Comparison of ENCODE assay signal across 1 cellular context in the genomic region with DNA sequence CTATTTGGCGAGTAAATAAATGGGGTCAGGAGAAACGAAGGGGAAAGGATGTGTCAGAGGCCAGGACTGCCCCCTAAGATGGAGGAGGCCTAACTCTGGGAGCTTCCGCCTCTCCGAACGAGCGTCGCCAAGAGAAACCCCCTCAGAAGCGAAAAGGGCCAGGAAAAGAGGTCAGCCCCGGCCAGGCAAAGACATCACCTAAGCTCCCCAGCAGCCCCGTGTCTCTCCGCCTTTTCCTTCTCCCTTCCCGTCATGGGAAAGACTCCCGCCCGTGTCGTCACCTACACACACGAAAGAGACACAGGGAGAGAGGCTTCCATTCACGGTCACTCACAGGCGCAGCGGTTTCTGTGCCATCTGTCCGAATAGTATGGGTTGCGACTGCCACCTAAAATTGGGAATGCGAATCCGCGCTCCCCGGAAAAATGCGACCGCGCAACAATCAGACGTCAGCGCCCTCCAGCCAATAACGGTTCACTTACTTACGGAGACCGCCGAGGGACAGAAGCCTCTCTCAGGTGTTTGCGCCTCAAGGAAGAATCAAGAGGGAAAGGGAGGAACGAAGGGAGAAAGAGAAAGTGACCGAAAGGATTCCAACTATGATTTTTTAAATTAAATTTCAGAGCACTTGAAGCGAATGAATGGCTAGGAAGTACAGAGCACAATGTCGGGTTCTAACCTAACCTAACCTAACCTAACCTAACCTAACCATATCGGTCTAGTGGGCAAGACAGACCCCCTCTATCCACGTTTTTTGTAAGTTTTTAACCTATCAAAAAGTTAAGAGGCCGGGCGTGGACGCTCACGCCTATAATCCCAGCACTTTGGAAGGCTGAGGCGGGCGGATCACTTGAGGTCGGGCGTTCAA.
A peak's percentile ranks its signal among the peaks of the same experiment; 100 is the strongest.
TF ChIP-seq lines count a peak whose summit lies in the region.

Gene CWF19L1, minus strand, starts transcription at position 402 of the 868 bp plus-strand sequence. Its CDS starts 45 bp downstream, at position 357.

TF ChIP-seq in K562, 482 proteins besides CTCF, POLR2A, EP300 and RAD21 (continued from another document and continues in another):
- TF ChIP-seq SP2 (IDR thresholded peaks at IDR 0.05; ENCODE audit: extremely low read depth, low read depth, low read length, poor library complexity, severe bottlenecking) (no peak), FOXJ3 (CRISPR knock-in tag; IDR thresholded peaks at IDR 0.05) (no peak), LEF1 (IDR thresholded peaks at IDR 0.05) (0 out of 2 replicates have a peak, but pooled peaks have one; percentile 43), ZNF12 (CRISPR knock-in tag; IDR thresholded peaks at IDR 0.05) (no peak), ZNF589 (CRISPR knock-in tag; IDR thresholded peaks at IDR 0.05; ENCODE audit: low read depth) (no peak), HLTF (IDR thresholded peaks at IDR 0.05) (no peak), SIX5 (IDR thresholded peaks at IDR 0.05; ENCODE audit: borderline replicate concordance in 1 of 2, insufficient read depth in 1 of 2, low read depth in 1 of 2, low read length in 2 of 2) (peak in 1 of 2 experiments; percentile 40; a peak in 1 of 4 replicates), POLR2B (IDR thresholded peaks at IDR 0.05; ENCODE audit: low read depth, partially characterized antibody) (peak; percentile 62), POU5F1 (IDR thresholded peaks at IDR 0.05; ENCODE audit: borderline replicate concordance, low read depth, low read length, partially characterized antibody) (peak; percentile 86), ZFP1 (CRISPR knock-in tag; IDR thresholded peaks at IDR 0.05) (no peak), ZNF134 (CRISPR knock-in tag; conservative IDR thresholded peaks at IDR 0.05) (no peak), GTF2F1 (IDR thresholded peaks at IDR 0.05; ENCODE audit: low read depth, low read length) (no peak), EZH2 (IDR thresholded peaks at IDR 0.05; ENCODE audit: borderline replicate concordance, low read depth, low read length) (no peak), RBM25 (IDR thresholded peaks at IDR 0.05; ENCODE audit: low read depth, low read length, severe bottlenecking) (no peak), PTBP1 (IDR thresholded peaks at IDR 0.05; ENCODE audit: low read depth, low read length) (no peak), SNIP1 (IDR thresholded peaks at IDR 0.05; ENCODE audit: low read depth) (no peak), EHMT2 (IDR thresholded peaks at IDR 0.05) (no peak), ZNF79 (CRISPR knock-in tag; IDR thresholded peaks at IDR 0.05; ENCODE audit: low read depth) (no peak), IRF9 (tag; IDR thresholded peaks at IDR 0.05) (no peak), PKNOX1 (IDR thresholded peaks at IDR 0.05) (no peak), RBFOX2 (IDR thresholded peaks at IDR 0.05; ENCODE audit: low read depth, low read length) (peak; percentile 61; the same call in 1 of the 2 replicates), NONO (IDR thresholded peaks at IDR 0.05; ENCODE audit: low read depth in 2 of 2, low read length in 1 of 2) (no peak), MBD1 (CRISPR knock-in tag; IDR thresholded peaks at IDR 0.05) (no peak), STAG1 (CRISPR knock-in tag; IDR thresholded peaks at IDR 0.05; ENCODE audit: borderline replicate concordance) (no peak), ETV1 (tag; conservative IDR thresholded peaks at IDR 0.05; ENCODE audit: low read depth) (no peak), STAT5B (CRISPR knock-in tag; IDR thresholded peaks at IDR 0.05) (no peak), CTCFL (IDR thresholded peaks at IDR 0.05; ENCODE audit: borderline replicate concordance, insufficient read depth, low read depth, low read length, poor library complexity, severe bottlenecking) (no peak), BCOR (IDR thresholded peaks at IDR 0.05) (no peak), BCL6 (CRISPR knock-in tag; IDR thresholded peaks at IDR 0.05) (no peak), GTF2A2 (tag; IDR thresholded peaks at IDR 0.05) (no peak), NCOA4 (IDR thresholded peaks at IDR 0.05; ENCODE audit: partially characterized antibody) (no peak), ZFP30 (CRISPR knock-in tag; IDR thresholded peaks at IDR 0.05; ENCODE audit: borderline replicate concordance) (no peak), HDAC8 (tag; IDR thresholded peaks at IDR 0.05) (no peak), NCOA2 (IDR thresholded peaks at IDR 0.05; ENCODE audit: partially characterized antibody in 2 of 2) (no peak), U2AF1 (optimal IDR thresholded peaks at IDR 0.05; ENCODE audit: low read depth, low read length) (no peak), LARP7 (IDR thresholded peaks at IDR 0.05) (no peak), ZNF408 (CRISPR knock-in tag; IDR thresholded peaks at IDR 0.05; ENCODE audit: low read depth) (no peak), DIDO1 (tag; IDR thresholded peaks at IDR 0.05; ENCODE audit: low read depth) (peak; percentile 87), TRIM24 (IDR thresholded peaks at IDR 0.05) (no peak), ZFX (CRISPR knock-in tag; IDR thresholded peaks at IDR 0.05) (peak; percentile 44; the same call in 1 of the 2 replicates), HEY1 (CRISPR knock-in tag; IDR thresholded peaks at IDR 0.05; ENCODE audit: borderline replicate concordance) (no peak), SMARCA5 (IDR thresholded peaks at IDR 0.05) (no peak), WHSC1 (IDR thresholded peaks at IDR 0.05; ENCODE audit: low read length) (no peak), BRD9 (IDR thresholded peaks at IDR 0.05; ENCODE audit: low read depth, partially characterized antibody) (peak; percentile 27)
- TF ChIP-seq, protein P1, sequence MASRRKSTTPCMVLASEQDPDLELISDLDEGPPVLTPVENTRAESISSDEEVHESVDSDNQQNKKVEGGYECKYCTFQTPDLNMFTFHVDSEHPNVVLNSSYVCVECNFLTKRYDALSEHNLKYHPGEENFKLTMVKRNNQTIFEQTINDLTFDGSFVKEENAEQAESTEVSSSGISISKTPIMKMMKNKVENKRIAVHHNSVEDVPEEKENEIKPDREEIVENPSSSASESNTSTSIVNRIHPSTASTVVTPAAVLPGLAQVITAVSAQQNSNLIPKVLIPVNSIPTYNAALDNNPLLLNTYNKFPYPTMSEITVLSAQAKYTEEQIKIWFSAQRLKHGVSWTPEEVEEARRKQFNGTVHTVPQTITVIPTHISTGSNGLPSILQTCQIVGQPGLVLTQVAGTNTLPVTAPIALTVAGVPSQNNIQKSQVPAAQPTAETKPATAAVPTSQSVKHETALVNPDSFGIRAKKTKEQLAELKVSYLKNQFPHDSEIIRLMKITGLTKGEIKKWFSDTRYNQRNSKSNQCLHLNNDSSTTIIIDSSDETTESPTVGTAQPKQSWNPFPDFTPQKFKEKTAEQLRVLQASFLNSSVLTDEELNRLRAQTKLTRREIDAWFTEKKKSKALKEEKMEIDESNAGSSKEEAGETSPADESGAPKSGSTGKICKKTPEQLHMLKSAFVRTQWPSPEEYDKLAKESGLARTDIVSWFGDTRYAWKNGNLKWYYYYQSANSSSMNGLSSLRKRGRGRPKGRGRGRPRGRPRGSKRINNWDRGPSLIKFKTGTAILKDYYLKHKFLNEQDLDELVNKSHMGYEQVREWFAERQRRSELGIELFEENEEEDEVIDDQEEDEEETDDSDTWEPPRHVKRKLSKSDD (conservative IDR thresholded peaks at IDR 0.05; ENCODE audit: low read length): no peak
- TF ChIP-seq, protein P2, sequence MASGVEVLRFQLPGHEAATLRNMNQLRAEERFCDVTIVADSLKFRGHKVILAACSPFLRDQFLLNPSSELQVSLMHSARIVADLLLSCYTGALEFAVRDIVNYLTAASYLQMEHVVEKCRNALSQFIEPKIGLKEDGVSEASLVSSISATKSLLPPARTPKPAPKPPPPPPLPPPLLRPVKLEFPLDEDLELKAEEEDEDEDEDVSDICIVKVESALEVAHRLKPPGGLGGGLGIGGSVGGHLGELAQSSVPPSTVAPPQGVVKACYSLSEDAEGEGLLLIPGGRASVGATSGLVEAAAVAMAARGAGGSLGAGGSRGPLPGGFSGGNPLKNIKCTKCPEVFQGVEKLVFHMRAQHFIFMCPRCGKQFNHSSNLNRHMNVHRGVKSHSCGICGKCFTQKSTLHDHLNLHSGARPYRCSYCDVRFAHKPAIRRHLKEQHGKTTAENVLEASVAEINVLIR (CRISPR knock-in tag; IDR thresholded peaks at IDR 0.05): peak; percentile 92
- TF ChIP-seq, protein P3, sequence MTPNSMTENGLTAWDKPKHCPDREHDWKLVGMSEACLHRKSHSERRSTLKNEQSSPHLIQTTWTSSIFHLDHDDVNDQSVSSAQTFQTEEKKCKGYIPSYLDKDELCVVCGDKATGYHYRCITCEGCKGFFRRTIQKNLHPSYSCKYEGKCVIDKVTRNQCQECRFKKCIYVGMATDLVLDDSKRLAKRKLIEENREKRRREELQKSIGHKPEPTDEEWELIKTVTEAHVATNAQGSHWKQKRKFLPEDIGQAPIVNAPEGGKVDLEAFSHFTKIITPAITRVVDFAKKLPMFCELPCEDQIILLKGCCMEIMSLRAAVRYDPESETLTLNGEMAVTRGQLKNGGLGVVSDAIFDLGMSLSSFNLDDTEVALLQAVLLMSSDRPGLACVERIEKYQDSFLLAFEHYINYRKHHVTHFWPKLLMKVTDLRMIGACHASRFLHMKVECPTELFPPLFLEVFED (CRISPR knock-in tag; conservative IDR thresholded peaks at IDR 0.05): no peak
- TF ChIP-seq, protein P4, sequence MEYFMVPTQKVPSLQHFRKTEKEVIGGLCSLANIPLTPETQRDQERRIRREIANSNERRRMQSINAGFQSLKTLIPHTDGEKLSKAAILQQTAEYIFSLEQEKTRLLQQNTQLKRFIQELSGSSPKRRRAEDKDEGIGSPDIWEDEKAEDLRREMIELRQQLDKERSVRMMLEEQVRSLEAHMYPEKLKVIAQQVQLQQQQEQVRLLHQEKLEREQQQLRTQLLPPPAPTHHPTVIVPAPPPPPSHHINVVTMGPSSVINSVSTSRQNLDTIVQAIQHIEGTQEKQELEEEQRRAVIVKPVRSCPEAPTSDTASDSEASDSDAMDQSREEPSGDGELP (CRISPR knock-in tag; IDR thresholded peaks at IDR 0.05; ENCODE audit: borderline replicate concordance): peak; percentile 71; the same call in 1 of the 2 replicates
- TF ChIP-seq, protein P5, sequence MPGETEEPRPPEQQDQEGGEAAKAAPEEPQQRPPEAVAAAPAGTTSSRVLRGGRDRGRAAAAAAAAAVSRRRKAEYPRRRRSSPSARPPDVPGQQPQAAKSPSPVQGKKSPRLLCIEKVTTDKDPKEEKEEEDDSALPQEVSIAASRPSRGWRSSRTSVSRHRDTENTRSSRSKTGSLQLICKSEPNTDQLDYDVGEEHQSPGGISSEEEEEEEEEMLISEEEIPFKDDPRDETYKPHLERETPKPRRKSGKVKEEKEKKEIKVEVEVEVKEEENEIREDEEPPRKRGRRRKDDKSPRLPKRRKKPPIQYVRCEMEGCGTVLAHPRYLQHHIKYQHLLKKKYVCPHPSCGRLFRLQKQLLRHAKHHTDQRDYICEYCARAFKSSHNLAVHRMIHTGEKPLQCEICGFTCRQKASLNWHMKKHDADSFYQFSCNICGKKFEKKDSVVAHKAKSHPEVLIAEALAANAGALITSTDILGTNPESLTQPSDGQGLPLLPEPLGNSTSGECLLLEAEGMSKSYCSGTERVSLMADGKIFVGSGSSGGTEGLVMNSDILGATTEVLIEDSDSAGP (CRISPR knock-in tag; IDR thresholded peaks at IDR 0.05): no peak
- TF ChIP-seq, protein P6, sequence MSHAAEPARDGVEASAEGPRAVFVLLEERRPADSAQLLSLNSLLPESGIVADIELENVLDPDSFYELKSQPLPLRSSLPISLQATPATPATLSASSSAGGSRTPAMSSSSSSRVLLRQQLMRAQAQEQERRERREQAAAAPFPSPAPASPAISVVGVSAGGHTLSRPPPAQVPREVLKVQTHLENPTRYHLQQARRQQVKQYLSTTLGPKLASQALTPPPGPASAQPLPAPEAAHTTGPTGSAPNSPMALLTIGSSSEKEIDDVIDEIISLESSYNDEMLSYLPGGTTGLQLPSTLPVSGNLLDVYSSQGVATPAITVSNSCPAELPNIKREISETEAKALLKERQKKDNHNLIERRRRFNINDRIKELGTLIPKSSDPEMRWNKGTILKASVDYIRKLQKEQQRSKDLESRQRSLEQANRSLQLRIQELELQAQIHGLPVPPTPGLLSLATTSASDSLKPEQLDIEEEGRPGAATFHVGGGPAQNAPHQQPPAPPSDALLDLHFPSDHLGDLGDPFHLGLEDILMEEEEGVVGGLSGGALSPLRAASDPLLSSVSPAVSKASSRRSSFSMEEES (CRISPR knock-in tag; IDR thresholded peaks at IDR 0.05): no peak
